Comparison of ENCODE assay signal across 9 cellular contexts in genomic region chr15:24772256-24772655, GRCh38.
DNase-seq lines count a peak whose midpoint lies in the region; ATAC-seq and TF ChIP-seq lines count a peak whose summit lies in the region.
"Had no signal": no experiment of that assay in that cellular context is flagged by ENCODE, and none has a peak within 500 bp of the region (broad histone marks: within the 10 kb centered on the region; RNA-seq: fewer than 3 reads in every experiment).

No MANE protein-coding gene starts in this region.

- ATAC-seq in naive B cell (ENCODE audit: low read depth in 2 of 2) (no peak), GM21825 (IDR thresholded peaks at IDR 0.05; ENCODE audit: unreplicated experiment) (no peak)

- peak overlapping the region in 6 of 8 donors; percentile 70 to 94 (median 86) for H3K4me3 Mint-ChIP-seq in naive B cell

- H3K9ac ChIP-seq in HUES64 (ENCODE audit: low read depth, low read length), result peak overlapping the region; percentile 91

- peak overlapping the region; percentile 60; the same call in 1 of the 2 replicates for H3K4me3 ChIP-seq in BE2C (ENCODE audit: low read depth, low read length)
- H3K4me3 ChIP-seq in HUES64 (ENCODE audit: low read length), result peak overlapping the region; percentile 60
- peak overlapping the region; percentile 8 for H3K4me3 ChIP-seq in effector memory CD4-positive, alpha-beta T cell (ENCODE audit: insufficient read depth, low read depth, low read length, poor library complexity, severe bottlenecking)

- no peak for TF ChIP-seq CTCF in BE2C (IDR thresholded peaks at IDR 0.05; ENCODE audit: low read depth, low read length)

- H3K9me3 ChIP-seq in BE2C, result no peaks in the 10 kb centered on the region
- peaks cover 31% of the 10 kb centered on the region for H3K9me3 ChIP-seq in HUES64 (ENCODE audit: insufficient read depth, low read depth, low read length)
- H3K9me3 ChIP-seq in effector memory CD4-positive, alpha-beta T cell (ENCODE audit: control insufficient read depth, low read length), result peaks cover 23% of the 10 kb centered on the region

- H3K27me3 ChIP-seq in BE2C (no peaks in the 10 kb centered on the region), HUES64 (ENCODE audit: insufficient read depth, low read length) (no peaks in the 10 kb centered on the region)
- H3K27me3 ChIP-seq in effector memory CD4-positive, alpha-beta T cell (replicated peaks; ENCODE audit: control insufficient read depth, insufficient read depth, low read length, poor library complexity, severe bottlenecking), result no peaks in the 10 kb centered on the region

- peak overlapping the region; percentile 94; the same call in 1 of the 2 replicates for H3K27ac ChIP-seq in HUES64 (ENCODE audit: low read depth, low read length)
- H3K27ac ChIP-seq in effector memory CD4-positive, alpha-beta T cell (ENCODE audit: insufficient read depth, low read length, poor library complexity, severe bottlenecking), result no peak overlapping the region

- H3K27ac Mint-ChIP-seq in naive B cell, result peak overlapping the region in 1 of 6 donors; percentile 29

- H3K36me3 Mint-ChIP-seq in naive B cell, result peaks cover 6 to 26% of the 10 kb centered on the region in 2 donors

- H3K4me1 ChIP-seq in BE2C (no peaks in the 10 kb centered on the region), HUES64 (ENCODE audit: insufficient read depth, low read length) (peaks cover 12% of the 10 kb centered on the region)
- H3K4me1 ChIP-seq in effector memory CD4-positive, alpha-beta T cell (ENCODE audit: control insufficient read depth, insufficient read depth, low read length, poor library complexity, severe bottlenecking), result no peaks in the 10 kb centered on the region

- peaks cover 0 to 5% (median 3%) of the 10 kb centered on the region in 3 donors for H3K4me1 Mint-ChIP-seq in naive B cell

- no peaks in the 10 kb centered on the region for H3K36me3 ChIP-seq in BE2C
- no peaks in the 10 kb centered on the region for H3K36me3 ChIP-seq in HUES64 (ENCODE audit: insufficient read depth, low read length)
- no peaks in the 10 kb centered on the region for H3K36me3 ChIP-seq in effector memory CD4-positive, alpha-beta T cell (ENCODE audit: control insufficient read depth, insufficient read depth, low read length)

- peaks cover 5 to 22% (median 9%) of the 10 kb centered on the region in 3 donors for H3K27me3 Mint-ChIP-seq in naive B cell

- 25% methylated on average over 5 of the region's 6 CpGs for WGBS in HUES64

- DNase-seq in BE2C (no peak), naive B cell (no peak), NCI-H187 (lab: John Stamatoyannopoulos, UW) (no peak), Ammon's horn (ENCODE audit: low spot score) (no peak), CD1c-positive myeloid dendritic cell (ENCODE audit: extremely low spot score) (no peak)
- no peak for DNase-seq in effector memory CD4-positive, alpha-beta T cell
- DNase-seq: KBM-7 had no signal

- H3K9me3 Mint-ChIP-seq in naive B cell, result peaks cover 17 to 51% (median 36%) of the 10 kb centered on the region in 7 donors

Comparison
In these comparisons a context has a peak if more than half of its experiments do, and no peak if none do; other contexts are left out.
1. H3K4me3 ChIP-seq: peak in every context shown above with its lines; median percentile 60 in BE2C; 60 in HUES64; 8 in effector memory CD4-positive, alpha-beta T cell.